In genomic region chr3:67414740-67415139, GRCh38 we compare ENCODE assay signal across 23 cellular contexts.
DNase-seq lines count a peak whose midpoint lies in the region; ATAC-seq, FAIRE-seq and TF ChIP-seq lines count a peak whose summit lies in the region.
"Had no signal": no experiment of that assay in that cellular context is flagged by ENCODE, and none has a peak within 500 bp of the region (broad histone marks: within the 10 kb centered on the region; RNA-seq: fewer than 3 reads in every experiment).

No MANE protein-coding gene starts in this region.

- H3K4me3 ChIP-seq in IMR-90 (ENCODE audit: insufficient read depth, low read depth, low read length): no peak overlapping the region
- no peak overlapping the region for H3K4me3 ChIP-seq in NB4 (ENCODE audit: low read depth, low read length)
- no peak overlapping the region for H3K4me3 ChIP-seq in H1 (ENCODE audit: extremely low read depth in 1 of 4, insufficient read depth in 2 of 4, low read depth in 3 of 4, low read length in 4 of 4)
- H3K4me3 ChIP-seq in HepG2 (replicated peaks in 1 of 3; ENCODE audit: insufficient read depth in 1 of 3, low read depth in 2 of 3, low read length in 3 of 3): no peak overlapping the region
- H3K4me3 ChIP-seq in tibial nerve: no peak overlapping the region
- H3K4me3 ChIP-seq: A549; BLaER1 treated with 17β-estradiol and CSF1 and Interleukin-3, amounts not matched to agents 10 nM and 100 nM had no signal

- H2BK5ac ChIP-seq in IMR-90 (ENCODE audit: low read depth, low read length, poor library complexity, severe bottlenecking): no peak overlapping the region
- H2BK5ac ChIP-seq in H1 (ENCODE audit: low read depth, low read length): no peak overlapping the region

- CTCF ChIA-PET in IMR-90 (lab: Yijun Ruan, JAX) (no interaction called here), H1 (lab: Charles Lee; ENCODE audit: partially characterized antibody) (interaction anchor here (1.5 kb wide), 1 partner anchor 30 kb away, joined by 6 read pairs; no protein-coding TSS in a partner anchor), HepG2 (lab: Yijun Ruan, JAX; ENCODE audit: low intra/inter-chr PET ratio, low total read pairs) (no interaction called here)

- H3K4me2 ChIP-seq in IMR-90 (ENCODE audit: low read depth, low read length) (no peak overlapping the region), H1 (ENCODE audit: insufficient read depth in 1 of 2, low read depth in 2 of 2, low read length in 2 of 2) (no peak overlapping the region), HepG2 (ENCODE audit: low read depth, low read length) (no peak overlapping the region)
- H3K4me2 ChIP-seq: A549; BLaER1 treated with 17β-estradiol and CSF1 and Interleukin-3, amounts not matched to agents 10 nM and 100 nM had no signal

- no peaks in the 10 kb centered on the region for H3K23me2 ChIP-seq in H1 (ENCODE audit: low read depth, low read length)

- H3K79me2 ChIP-seq in H1 (ENCODE audit: control insufficient read depth in 1 of 2, insufficient read depth in 2 of 2, low read length in 2 of 2) (no peaks in the 10 kb centered on the region), HepG2 (ENCODE audit: insufficient read depth, low read length) (no peaks in the 10 kb centered on the region)

- H3K4ac ChIP-seq in IMR-90 (ENCODE audit: low read depth, low read length) (no peak overlapping the region), H1 (replicated peaks; ENCODE audit: insufficient read length, low read depth, low read length) (no peak overlapping the region)

- H3K4me1 ChIP-seq in IMR-90 (ENCODE audit: control insufficient read depth, insufficient read depth, low read length) (peaks cover 4% of the 10 kb centered on the region), H1 (replicated peaks in 1 of 4; ENCODE audit: control insufficient read depth in 3 of 4, insufficient read depth in 4 of 4, low read length in 3 of 4) (no peaks in the 10 kb centered on the region), HepG2 (ENCODE audit: insufficient read depth, low read length) (no peaks in the 10 kb centered on the region), tibial nerve (peaks cover 0 to 8% (median 0%) of the 10 kb centered on the region in 4 donors)
- H3K4me1 ChIP-seq: A549; BLaER1 treated with 17β-estradiol and CSF1 and Interleukin-3, amounts not matched to agents 10 nM and 100 nM had no signal

- no peak overlapping the region for H3K14ac ChIP-seq in IMR-90 (replicated peaks; ENCODE audit: low read depth, low read length)
- H3K14ac ChIP-seq in H1 (ENCODE audit: insufficient read length): no peak overlapping the region

- TF ChIP-seq EP300 in H1 (IDR thresholded peaks at IDR 0.05; ENCODE audit: borderline replicate concordance in 1 of 2, low read depth in 2 of 2, low read length in 2 of 2) (no peak), HepG2 (IDR thresholded peaks at IDR 0.05; ENCODE audit: low read depth in 2 of 2, low read length in 2 of 2) (no peak), HepG2 (CRISPR knock-in tag; IDR thresholded peaks at IDR 0.05; ENCODE audit: borderline replicate concordance) (no peak), tibial nerve (IDR thresholded peaks at IDR 0.05) (no peak)

- H3K27me3 ChIP-seq in IMR-90 (ENCODE audit: control insufficient read depth, insufficient read depth, low read length) (no peaks in the 10 kb centered on the region), H1 (replicated peaks in 1 of 4; ENCODE audit: control insufficient read depth in 3 of 4, extremely low read depth in 1 of 4, insufficient read depth in 3 of 4, low read length in 3 of 4) (no peaks in the 10 kb centered on the region), HepG2 (ENCODE audit: control insufficient read depth in 1 of 2, insufficient read depth in 2 of 2, low read length in 2 of 2) (no peaks in the 10 kb centered on the region), tibial nerve (no peaks in the 10 kb centered on the region)
- H3K27me3 ChIP-seq: BLaER1 treated with 17β-estradiol and CSF1 and Interleukin-3, amounts not matched to agents 10 nM and 100 nM had no signal

- DNase-seq in IMR-90 (no peak), NB4 (ENCODE audit: low read depth) (peak; percentile 4), H1 (ENCODE audit: low read depth in 1 of 2, low spot score in 2 of 2) (no peak), HepG2 (ENCODE audit: low spot score) (no peak), tibial nerve (ENCODE audit: low spot score in 2 of 2) (no peak)
- DNase-seq: AML-193; CD4-positive, alpha-beta T cell; COR-L47; DMS53; Karpas-422; NCI-H1105; NCI-H1436 treated with DMSO at 0.1 percent for 48 hours; NCI-H187 treated with DMSO at 0.1 percent for 48 hours; NCI-H526; NCI-H82; NK-92 treated with Interleukin-12 subunit alpha and Interleukin-12 subunit beta, amount 100 ng/mL, for 24 hours; RPMI8226; SHP77 had no signal

- H3K9ac ChIP-seq in IMR-90 (ENCODE audit: low read depth, low read length) (no peak overlapping the region), H1 (replicated peaks in 1 of 4; ENCODE audit: extremely low read depth in 1 of 4, low read depth in 3 of 4, low read length in 3 of 4) (no peak overlapping the region), HepG2 (ENCODE audit: insufficient read depth, low read depth, low read length) (no peak overlapping the region)
- H3K9ac ChIP-seq: BLaER1 treated with 17β-estradiol and CSF1 and Interleukin-3, amounts not matched to agents 10 nM and 100 nM had no signal

- no peak overlapping the region for H2AFZ ChIP-seq in IMR-90 (replicated peaks; ENCODE audit: low read length, poor library complexity)
- H2AFZ ChIP-seq in H1 (ENCODE audit: low read length): no peak overlapping the region
- H2AFZ ChIP-seq in HepG2 (ENCODE audit: low read length): no peak overlapping the region

- dilution Hi-C loops in IMR-90 (cut with HindIII; ENCODE audit: low sequenced_read_pairs, unreplicated experiment): no loop called here

- no peak for TF ChIP-seq RAD21 in IMR-90 (IDR thresholded peaks at IDR 0.05; ENCODE audit: low read length)
- TF ChIP-seq RAD21 in H1 (IDR thresholded peaks at IDR 0.05 in 1 of 2, conservative IDR thresholded peaks at IDR 0.05 in 1 of 2; ENCODE audit: low read depth in 2 of 2, low read length in 2 of 2): no peak
- no peak for TF ChIP-seq RAD21 in HepG2 (CRISPR knock-in tag; IDR thresholded peaks at IDR 0.05)

- POLR2A ChIA-PET in IMR-90 (lab: Charles Lee; ENCODE audit: unreplicated experiment): no interaction called here
- POLR2A ChIA-PET in H1 (lab: Charles Lee; ENCODE audit: partially characterized antibody): no interaction called here
- POLR2A ChIA-PET in HepG2 (lab: Yijun Ruan, JAX): no interaction called here

- FAIRE-seq in H1 (lab: Jason Lieb, UNC) (no peak), HepG2 (lab: Jason Lieb, UNC) (no peak)
- FAIRE-seq: A549, GM18507 had no signal

- H3K27ac ChIP-seq in IMR-90 (ENCODE audit: insufficient read depth, low read length) (no peak overlapping the region), H1 (ENCODE audit: low read depth, low read length) (no peak overlapping the region), HepG2 (ENCODE audit: extremely low read length, insufficient read depth, low read length) (no peak overlapping the region), tibial nerve (no peak overlapping the region)
- H3K27ac ChIP-seq: A549; BLaER1 treated with 17β-estradiol and CSF1 and Interleukin-3, amounts not matched to agents 10 nM and 100 nM had no signal

- no peak overlapping the region for H2BK120ac ChIP-seq in IMR-90 (ENCODE audit: low read depth, low read length)
- H2BK120ac ChIP-seq in H1 (replicated peaks; ENCODE audit: low read depth, low read length): no peak overlapping the region

- H3K9me1 ChIP-seq in IMR-90 (ENCODE audit: insufficient read depth, low read length): no peaks in the 10 kb centered on the region

- TF ChIP-seq POLR2A in IMR-90 (IDR thresholded peaks at IDR 0.05; ENCODE audit: low read depth, low read length): no peak
- TF ChIP-seq POLR2A in NB4 (IDR thresholded peaks at IDR 0.05; ENCODE audit: extremely low read depth, insufficient read length): no peak
- no peak for TF ChIP-seq POLR2A in H1 (IDR thresholded peaks at IDR 0.05; ENCODE audit: control extremely low read depth in 1 of 2, low read depth in 2 of 2, low read length in 2 of 2)
- TF ChIP-seq POLR2A in HepG2 (IDR thresholded peaks at IDR 0.05; ENCODE audit: insufficient read depth in 1 of 2, low read depth in 2 of 2, low read length in 2 of 2): no peak
- TF ChIP-seq POLR2A in tibial nerve (IDR thresholded peaks at IDR 0.05): no peak

- in situ Hi-C loops in IMR-90 (cut with MboI; ENCODE audit: low sequenced_read_pairs) (no loop called here), HepG2 (cut with HindIII; ENCODE audit: extremely low pct_ligation_motif_present, low pct_unique_long_range_greater_than_20kb) (no loop called here)

- no peak for ATAC-seq in IMR-90 (ENCODE audit: low read depth)
- no peak for ATAC-seq in HepG2
- no peak for ATAC-seq in GM19397 (IDR thresholded peaks at IDR 0.05; ENCODE audit: unreplicated experiment)
- no peak for ATAC-seq in GM21526 (IDR thresholded peaks at IDR 0.05; ENCODE audit: low FRiP score, unreplicated experiment)
- ATAC-seq: A549 had no signal

- BruUV-seq in IMR-90 (replicated peaks; lab: Mats Ljungman, UMichigan): no TSS peak
- BruUV-seq in HepG2 (replicated peaks; lab: Mats Ljungman, UMichigan): no TSS peak

- H3K79me1 ChIP-seq in IMR-90 (ENCODE audit: low read depth in 1 of 2, low read length in 2 of 2): no peaks in the 10 kb centered on the region; a peak in 1 of 4 replicates
- no peaks in the 10 kb centered on the region for H3K79me1 ChIP-seq in H1 (ENCODE audit: low read depth, low read length)

- no peaks in the 10 kb centered on the region for H3K9me3 ChIP-seq in IMR-90 (ENCODE audit: control insufficient read depth, insufficient read depth, low read length)
- no peaks in the 10 kb centered on the region for H3K9me3 ChIP-seq in H1 (ENCODE audit: insufficient read depth in 2 of 2, low read depth in 1 of 2, low read length in 1 of 2)
- H3K9me3 ChIP-seq in HepG2 (ENCODE audit: low read length): peaks cover under 1% of the 10 kb centered on the region; the same call in 1 of the 2 replicates
- peaks cover 0 to 3% (median 1%) of the 10 kb centered on the region in 4 donors for H3K9me3 ChIP-seq in tibial nerve

- 100% methylated on average over 1 of the region's 5 CpGs; no CpG with 5 or more reads in 1 of the 2 experiments for WGBS in IMR-90 (ENCODE audit: extremely low coverage in 2 of 2, insufficient read length in 1 of 2), 2 experiments
- WGBS in H1 (ENCODE audit: extremely low coverage in 1 of 2, insufficient coverage in 1 of 2, insufficient read length in 1 of 2, insufficient replicate concordance in 2 of 2, low coverage in 1 of 2, low lambda C conversion rate in 2 of 2, missing lambda C conversion rate in 1 of 2), 2 experiments: 92% methylated on average over 5 of the region's 5 CpGs; no CpG with 5 or more reads in 1 of the 2 experiments
- WGBS in HepG2 (ENCODE audit: low lambda C conversion rate): 97% methylated on average over 5 of the region's 5 CpGs
- 95 to 98% methylated on average over 5 of the region's 5 CpGs for WGBS in tibial nerve, 2 donors

- H2AK9ac ChIP-seq in IMR-90 (replicated peaks; ENCODE audit: low read depth, low read length, poor library complexity): no peak overlapping the region

- H2BK20ac ChIP-seq in IMR-90 (ENCODE audit: low read depth, low read length) (no peak overlapping the region), H1 (ENCODE audit: low read length) (no peak overlapping the region)

- H4K5ac ChIP-seq in IMR-90 (ENCODE audit: low read depth, low read length) (no peak overlapping the region), H1 (ENCODE audit: insufficient read length, low read depth, low read length) (no peak overlapping the region)

- H3K36me3 ChIP-seq in IMR-90 (ENCODE audit: control insufficient read depth, insufficient read depth, low read length) (no peaks in the 10 kb centered on the region), H1 (ENCODE audit: control insufficient read depth in 2 of 4, insufficient read depth in 4 of 4, low read length in 3 of 4) (no peaks in the 10 kb centered on the region), HepG2 (replicated peaks in 1 of 2; ENCODE audit: control insufficient read depth in 1 of 2, insufficient read depth in 2 of 2, low read length in 2 of 2) (no peaks in the 10 kb centered on the region), tibial nerve (peaks cover 0 to 9% (median 0%) of the 10 kb centered on the region in 3 donors)

- no peak overlapping the region for H3K23ac ChIP-seq in IMR-90 (ENCODE audit: low read depth, low read length)
- no peak overlapping the region for H3K23ac ChIP-seq in H1 (ENCODE audit: insufficient read length)

- H2AK5ac ChIP-seq in IMR-90 (ENCODE audit: low read depth, low read length) (no peak overlapping the region), H1 (ENCODE audit: low read depth, low read length) (no peak overlapping the region)

- TF ChIP-seq CTCF in IMR-90 (conservative IDR thresholded peaks at IDR 0.05; ENCODE audit: low read depth, low read length) (no peak), NB4 (IDR thresholded peaks at IDR 0.05; ENCODE audit: low read depth, low read length) (no peak), H1 (IDR thresholded peaks at IDR 0.05; ENCODE audit: control extremely low read depth in 1 of 3, insufficient read depth in 1 of 3, low read depth in 1 of 3, low read length in 3 of 3) (no peak), HepG2 (CRISPR knock-in tag; IDR thresholded peaks at IDR 0.05) (no peak), tibial nerve (IDR thresholded peaks at IDR 0.05) (no peak)

- H3K56ac ChIP-seq in IMR-90 (ENCODE audit: extremely low read depth, insufficient read depth, low read length) (no peak overlapping the region), H1 (replicated peaks; ENCODE audit: insufficient read length, low read depth, low read length) (no peak overlapping the region)

- H4K8ac ChIP-seq in IMR-90 (ENCODE audit: low read depth in 2 of 2, low read length in 2 of 2) (no peak overlapping the region), H1 (ENCODE audit: extremely low read depth, insufficient read depth, low read length) (no peak overlapping the region)

- H2BK15ac ChIP-seq in IMR-90 (ENCODE audit: low read depth, low read length): no peak overlapping the region
- no peak overlapping the region for H2BK15ac ChIP-seq in H1 (ENCODE audit: low read length)

- no peak overlapping the region for H4K91ac ChIP-seq in IMR-90 (ENCODE audit: insufficient read depth, low read depth, low read length)
- no peak overlapping the region for H4K91ac ChIP-seq in H1 (replicated peaks; ENCODE audit: insufficient read length, low read length)

- no peaks in the 10 kb centered on the region for H4K20me1 ChIP-seq in IMR-90 (ENCODE audit: insufficient read depth, low read length)
- peaks cover 0 to 2% of the 10 kb centered on the region in 2 experiments for H4K20me1 ChIP-seq in H1 (replicated peaks in 1 of 2; ENCODE audit: control insufficient read depth in 1 of 2, insufficient read depth in 2 of 2, low read length in 2 of 2)
- H4K20me1 ChIP-seq in HepG2 (ENCODE audit: insufficient read depth, low read length): no peaks in the 10 kb centered on the region
- H4K20me1 ChIP-seq: BLaER1 treated with 17β-estradiol and CSF1 and Interleukin-3, amounts not matched to agents 10 nM and 100 nM had no signal

- H3K18ac ChIP-seq in IMR-90 (ENCODE audit: low read depth, low read length): no peak overlapping the region
- H3K18ac ChIP-seq in H1 (ENCODE audit: extremely low read depth, low read length): no peak overlapping the region

- no peak overlapping the region for H2BK12ac ChIP-seq in H1 (ENCODE audit: low read depth, low read length)

- intact Hi-C loops in IMR-90 (cut with micrococcal nuclease) (no loop called here), HepG2 (cut with micrococcal nuclease; ENCODE audit: unreplicated experiment) (no loop called here)
